In the genomic region with DNA sequence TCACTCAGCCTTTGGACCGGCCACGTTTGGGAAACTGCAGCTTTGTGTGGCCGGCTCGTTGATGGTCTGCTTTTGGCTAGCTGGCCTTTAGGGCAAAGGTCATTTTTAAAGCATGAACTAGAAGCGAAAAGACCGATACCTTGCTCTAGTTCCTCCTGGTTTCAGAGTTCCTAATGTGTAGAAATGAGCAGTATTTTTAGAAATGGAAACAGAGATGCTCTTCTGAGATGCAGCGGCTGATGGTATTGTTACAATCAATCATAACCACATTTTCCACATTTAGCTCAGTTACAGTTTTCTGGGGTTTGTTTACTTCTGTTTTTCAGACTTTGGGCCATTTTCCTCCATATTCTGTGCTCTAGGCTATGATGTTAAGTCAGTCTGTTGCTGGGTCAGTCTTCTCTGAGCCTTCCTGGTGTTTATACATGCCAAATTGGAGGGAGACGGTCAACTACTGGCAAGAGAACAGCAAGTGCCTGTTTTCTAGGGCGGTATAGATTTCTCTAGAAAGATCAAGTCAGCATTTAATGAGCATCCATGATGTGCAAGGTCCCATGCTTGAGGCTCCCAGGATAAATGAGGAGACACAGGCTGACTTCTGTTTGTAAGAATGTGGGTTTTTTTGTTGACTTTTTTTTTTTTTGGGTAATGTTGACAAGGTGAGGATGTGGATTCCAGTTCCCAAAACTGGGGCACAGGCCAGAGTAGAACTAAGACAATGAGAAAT, we compare ENCODE assay signal across 9 cellular contexts. TPM values are rescaled to one million over a fixed set of nuclear protein-coding genes. Genes with fewer than 3 reads are reported as not detected.
A peak's percentile ranks its signal among the peaks of the same experiment; 100 is the strongest.
DNase-seq lines count a peak whose midpoint lies in the region; ATAC-seq and TF ChIP-seq lines count a peak whose summit lies in the region.
"Had no signal": no experiment of that assay in that cellular context is flagged by ENCODE, and none has a peak within 500 bp of the region (broad histone marks: within the 10 kb centered on the region; RNA-seq: fewer than 3 reads in every experiment).

No MANE protein-coding gene starts in this region.

- intact Hi-C loops in A673 (cut with micrococcal nuclease; ENCODE audit: unreplicated experiment), result no loop called here

- no peak overlapping the region for H3K4me3 ChIP-seq in A673 (ENCODE audit: low read depth, low read length, poor library complexity, severe bottlenecking)

- no peaks in the 10 kb centered on the region for H3K9me3 Mint-ChIP-seq in T-helper 1 cell treated with Interleukin-12 subunit alpha and Interleukin-12 subunit beta and Interleukin-4 antibody, amounts not matched to agents 30 μg/mL and 1 μg/mL, for 36 hours
- H3K9me3 Mint-ChIP-seq in stimulated activated effector memory CD8-positive, alpha-beta T cell treated with anti-CD3 and anti-CD28 coated beads, Interleukin-12 subunit alpha, Interleukin-12 subunit beta, amount 100 ng/mL, for 72 hours, result no peaks in the 10 kb centered on the region

- ATAC-seq in HG02840 (IDR thresholded peaks at IDR 0.05; ENCODE audit: low FRiP score, unreplicated experiment), result peak; percentile 79
- ATAC-seq in stimulated activated effector memory CD8-positive, alpha-beta T cell treated with anti-CD3 and anti-CD28 coated beads, Interleukin-12 subunit alpha, Interleukin-12 subunit beta, amount 100 ng/mL, for 72 hours, result peak; percentile 22

- H3K4me3 Mint-ChIP-seq in T-helper 1 cell treated with Interleukin-12 subunit alpha and Interleukin-12 subunit beta and Interleukin-4 antibody, amounts not matched to agents 30 μg/mL and 1 μg/mL, for 36 hours, result no peak overlapping the region
- peak overlapping the region; percentile 40 for H3K4me3 Mint-ChIP-seq in stimulated activated effector memory CD8-positive, alpha-beta T cell treated with anti-CD3 and anti-CD28 coated beads, Interleukin-12 subunit alpha, Interleukin-12 subunit beta, amount 100 ng/mL, for 72 hours

- H3K36me3 ChIP-seq in A673 (ENCODE audit: insufficient read depth, low read length, poor library complexity, severe bottlenecking), result no peaks in the 10 kb centered on the region

- H3K36me3 Mint-ChIP-seq in T-helper 1 cell treated with Interleukin-12 subunit alpha and Interleukin-12 subunit beta and Interleukin-4 antibody, amounts not matched to agents 30 μg/mL and 1 μg/mL, for 36 hours (ENCODE audit: low read depth), result peaks cover 43% of the 10 kb centered on the region
- peaks cover 37% of the 10 kb centered on the region for H3K36me3 Mint-ChIP-seq in stimulated activated effector memory CD8-positive, alpha-beta T cell treated with anti-CD3 and anti-CD28 coated beads, Interleukin-12 subunit alpha, Interleukin-12 subunit beta, amount 100 ng/mL, for 72 hours

- POLR2A ChIA-PET in A673 (lab: Charles Lee; ENCODE audit: low non-redundant PET), result no interaction called here

- H3K27ac Mint-ChIP-seq in T-helper 1 cell treated with Interleukin-12 subunit alpha and Interleukin-12 subunit beta and Interleukin-4 antibody, amounts not matched to agents 30 μg/mL and 1 μg/mL, for 36 hours, result peak overlapping the region; percentile 8
- H3K27ac Mint-ChIP-seq in stimulated activated effector memory CD8-positive, alpha-beta T cell treated with anti-CD3 and anti-CD28 coated beads, Interleukin-12 subunit alpha, Interleukin-12 subunit beta, amount 100 ng/mL, for 72 hours, result peak overlapping the region; percentile 68

- H3K4me1 ChIP-seq in A673 (ENCODE audit: insufficient read depth, low read length, poor library complexity, severe bottlenecking), result no peaks in the 10 kb centered on the region

- peaks cover 35% of the 10 kb centered on the region for H3K4me1 Mint-ChIP-seq in T-helper 1 cell treated with Interleukin-12 subunit alpha and Interleukin-12 subunit beta and Interleukin-4 antibody, amounts not matched to agents 30 μg/mL and 1 μg/mL, for 36 hours (ENCODE audit: low read depth)
- peaks cover 72% of the 10 kb centered on the region for H3K4me1 Mint-ChIP-seq in stimulated activated effector memory CD8-positive, alpha-beta T cell treated with anti-CD3 and anti-CD28 coated beads, Interleukin-12 subunit alpha, Interleukin-12 subunit beta, amount 100 ng/mL, for 72 hours

- BruUV-seq in A673 (replicated peaks; lab: Mats Ljungman, UMichigan), result no TSS peak

- no peak overlapping the region for H3K27ac ChIP-seq in A673 (ENCODE audit: low read depth, low read length, poor library complexity, severe bottlenecking)
- H3K27ac ChIP-seq: 22Rv1 had no signal

- no peaks in the 10 kb centered on the region for H3K27me3 ChIP-seq in A673 (replicated peaks; ENCODE audit: insufficient read depth, low read depth, low read length, poor library complexity)

- CTCF ChIA-PET in A673 (lab: Charles Lee), result no interaction called here

- no peak for TF ChIP-seq CTCF in A673 (conservative IDR thresholded peaks at IDR 0.05; ENCODE audit: low read depth, low read length)

- H3K9me3 ChIP-seq in A673 (ENCODE audit: low read depth, low read length, poor library complexity, severe bottlenecking), result no peaks in the 10 kb centered on the region

- DNase-seq in T-helper 1 cell (no peak), RPMI8226 (peak; percentile 18), NCI-H345 (lab: John Stamatoyannopoulos, UW) (no peak), A673 (ENCODE audit: low spot score) (no peak), HCEC 1CT (no peak)
- no peak for DNase-seq in stimulated activated effector memory CD8-positive, alpha-beta T cell treated with anti-CD3 and anti-CD28 coated beads, Interleukin-12 subunit alpha, Interleukin-12 subunit beta, amount 100 ng/mL, for 72 hours (ENCODE audit: low spot score in 2 of 2)

- H3K27me3 Mint-ChIP-seq in T-helper 1 cell treated with Interleukin-12 subunit alpha and Interleukin-12 subunit beta and Interleukin-4 antibody, amounts not matched to agents 30 μg/mL and 1 μg/mL, for 36 hours (ENCODE audit: low read depth), result no peaks in the 10 kb centered on the region

RNA-seq across cellular contexts. Expression of a gene that starts 28.0 kb away (rescaled TPM):
- 13.6 and 19.6 TPM in 2 replicates for total RNA-seq in A673 (2021)
